ENCODE assay signal across 18 cellular contexts in genomic region chr21:42626171-42626570, GRCh38.
"Had no signal": no experiment of that assay in that cellular context is flagged by ENCODE, and none has a peak within 500 bp of the region (broad histone marks: within the 10 kb centered on the region; RNA-seq: fewer than 3 reads in every experiment).

No MANE protein-coding gene starts in this region.

- H3K9me3 ChIP-seq: heart right ventricle, left ventricle myocardium inferior, lower lobe of right lung, psoas muscle, tibial artery had no signal

- ATAC-seq: heart right ventricle; lower lobe of right lung; psoas muscle; stimulated activated effector memory CD8-positive, alpha-beta T cell treated with anti-CD3 and anti-CD28 coated beads, Interleukin-12 subunit alpha, Interleukin-12 subunit beta, amount 100 ng/mL, for 72 hours; stimulated activated naive CD8-positive, alpha-beta T cell treated with anti-CD3 and anti-CD28 coated beads, Interleukin-15, Interleukin-2, amounts not matched to agents 100 U/mL and 50 U/mL, for 24 hours had no signal

- H3K4me1 ChIP-seq: lower lobe of right lung, parathyroid adenoma, psoas muscle, tibial artery had no signal

- H2AFZ ChIP-seq: parathyroid adenoma had no signal

- H3K4me2 ChIP-seq: smooth muscle cell had no signal

- H3K4me3 ChIP-seq: cardiac muscle cell, heart right ventricle, left ventricle myocardium inferior, lower lobe of right lung, psoas muscle, smooth muscle cell, tibial artery had no signal

- H3K36me3 ChIP-seq: cardiac muscle cell, heart right ventricle, left ventricle myocardium inferior, lower lobe of right lung, tibial artery had no signal

- DNase-seq: cerebellar nuclear complex; endodermal cell; erythroblast; foreskin melanocyte; heart right ventricle; hypothalamus; left ventricle myocardium inferior; lower lobe of right lung; naive B cell; psoas muscle; stimulated activated CD4-positive, alpha-beta T cell treated with anti-CD3 and anti-CD28 coated beads, Interleukin-4, amount 100 ng/mL, for 1 hour; stimulated activated CD8-positive, alpha-beta memory T cell treated with anti-CD3 and anti-CD28 coated beads, Interleukin-4, amount 100 ng/mL, for 48 hours; stimulated activated naive CD8-positive, alpha-beta T cell treated with anti-CD3 and anti-CD28 coated beads, Interleukin-15, Interleukin-2, amounts not matched to agents 100 U/mL and 50 U/mL, for 24 hours; tibial artery had no signal

- H3K9ac ChIP-seq: parathyroid adenoma had no signal

- H3K27ac ChIP-seq: cardiac muscle cell, heart right ventricle, left ventricle myocardium inferior, lower lobe of right lung, parathyroid adenoma, psoas muscle, tibial artery had no signal
